Comparison of ENCODE assay signal across 29 cellular contexts in genomic region chr1:38658883-38659282, GRCh38.
"Had no signal": no experiment of that assay in that cellular context is flagged by ENCODE, and none has a peak within 500 bp of the region (broad histone marks: within the 10 kb centered on the region; RNA-seq: fewer than 3 reads in every experiment).

No MANE protein-coding gene starts in this region.

- H3K4me3 ChIP-seq: colonic mucosa, coronary artery, dorsolateral prefrontal cortex, esophagus muscularis mucosa, esophagus squamous epithelium, gastrocnemius medialis, gastroesophageal sphincter, heart left ventricle, heart right ventricle, hepatocyte had no signal

- ATAC-seq: effector memory CD8-positive, alpha-beta T cell; esophagus mucosa; foreskin keratinocyte; gastrocnemius medialis; gastroesophageal sphincter; heart left ventricle; heart right ventricle had no signal

- DNase-seq: colonic mucosa; cortex of kidney; dermis blood vessel endothelial cell; dorsolateral prefrontal cortex; effector CD4-positive, alpha-beta T cell; effector CD8-positive, alpha-beta T cell; effector memory CD4-positive, alpha-beta T cell; effector memory CD8-positive, alpha-beta T cell; endodermal cell; erythroblast; esophagus squamous epithelium; foreskin fibroblast; foreskin keratinocyte; foreskin melanocyte; gastrocnemius medialis; glutamatergic neuron; head of caudate nucleus; heart left ventricle; heart right ventricle had no signal

- H3K27ac ChIP-seq: colonic mucosa, coronary artery, dorsolateral prefrontal cortex, epithelial cell of prostate, esophagus muscularis mucosa, esophagus squamous epithelium, foreskin keratinocyte, gastrocnemius medialis, gastroesophageal sphincter, heart left ventricle, heart right ventricle, hepatocyte had no signal

- H3K9me3 ChIP-seq: colonic mucosa, gastrocnemius medialis had no signal

- H3K36me3 ChIP-seq: colonic mucosa, esophagus muscularis mucosa, esophagus squamous epithelium, gastrocnemius medialis, gastroesophageal sphincter, heart left ventricle, heart right ventricle had no signal

- H3K4me1 ChIP-seq: colonic mucosa, esophagus muscularis mucosa, esophagus squamous epithelium, foreskin keratinocyte, gastrocnemius medialis, gastroesophageal sphincter, heart left ventricle, heart right ventricle had no signal

- H2AFZ ChIP-seq: hepatocyte had no signal

- H3K4me2 ChIP-seq: hepatocyte had no signal

- H3K79me2 ChIP-seq: hepatocyte had no signal

- H3K27me3 ChIP-seq: colonic mucosa had no signal

- FAIRE-seq: colon, endometrium, endothelial cell of umbilical vein, frontal cortex had no signal
